8 cellular contexts compared by ENCODE assay signal in the genomic region with DNA sequence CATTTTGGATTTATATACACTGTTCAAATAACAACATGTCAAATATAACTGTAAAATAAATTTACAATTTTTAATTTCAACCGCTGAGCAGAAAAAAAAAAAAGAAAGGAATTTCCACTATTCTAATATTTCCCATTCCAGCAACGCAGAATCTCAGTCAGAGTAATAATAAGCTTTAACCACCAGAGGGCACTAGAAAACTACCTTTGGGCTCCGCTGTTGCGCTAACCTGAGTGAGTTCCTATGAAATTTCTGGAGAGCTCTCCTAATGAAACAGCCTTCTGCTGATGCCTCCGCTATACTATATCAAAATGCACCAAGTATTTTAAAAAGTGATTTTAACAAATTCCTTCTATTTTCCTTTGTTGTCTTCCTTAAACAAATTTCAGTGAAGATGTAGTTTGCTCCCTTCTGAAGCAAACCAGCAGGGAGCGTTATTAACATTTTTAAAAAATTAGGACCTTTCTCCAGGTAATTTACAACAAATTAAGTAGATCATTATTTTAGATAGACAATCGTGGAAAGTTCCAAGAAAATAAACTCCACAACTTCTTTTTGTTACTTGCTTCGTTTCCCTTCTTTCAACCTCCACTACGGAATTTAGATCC. TPM values are rescaled to one million over a fixed set of nuclear protein-coding genes. Genes with fewer than 3 reads are reported as not detected.
DNase-seq lines count a peak whose midpoint lies in the region; ATAC-seq, FAIRE-seq and TF ChIP-seq lines count a peak whose summit lies in the region.

No MANE protein-coding gene starts in this region.

- no peak for TF ChIP-seq POLR2A in prostate gland (IDR thresholded peaks at IDR 0.05)

- peak; percentile 41 to 61 (median 58) for TF ChIP-seq CTCF in prostate gland (IDR thresholded peaks at IDR 0.05)

- WGBS in prostate gland = 29% methylated on average over 9 of the region's 9 CpGs

- intact Hi-C loops in prostate gland (cut with DNase I) = no loop called here

- H3K27me3 ChIP-seq in prostate gland (replicated peaks; ENCODE audit: insufficient read depth) = no peaks in the 10 kb centered on the region

- no peaks in the 10 kb centered on the region for H3K36me3 ChIP-seq in prostate gland

- ATAC-seq in HG03175 (IDR thresholded peaks at IDR 0.05; ENCODE audit: unreplicated experiment) = peak; percentile 64

- no peak overlapping the region for H3K4me3 ChIP-seq in prostate gland

- H3K27ac ChIP-seq in prostate gland = no peak overlapping the region

- peak; percentile 91 for FAIRE-seq in GM19239 (lab: Jason Lieb, UNC)

- DNase-seq in DMS79 treated with DMSO at 0.1 percent for 48 hours (lab: John Stamatoyannopoulos, UW) = peak; percentile 57
- peak; percentile 37 for DNase-seq in GM19239 (ENCODE audit: insufficient read length, low spot score)
- DNase-seq in NCI-H345 treated with DMSO at 0.1 percent for 48 hours (lab: John Stamatoyannopoulos, UW; ENCODE audit: unreplicated experiment) = peak; percentile 65
- DNase-seq in activated CD8-positive, alpha-beta memory T cell treated with anti-CD3 and anti-CD28 coated beads, Interleukin-2, amount 50 U/mL, for 4 hours = peak; percentile 17
- peak; percentile 59 for DNase-seq in glomerular visceral epithelial cell (ENCODE audit: extremely low spot score)
- peak; percentile 17 for DNase-seq in prostate gland (ENCODE audit: low spot score)
- no peak for DNase-seq in UCSD-AML1 (lab: John Stamatoyannopoulos, UW; ENCODE audit: unreplicated experiment)

- H3K9me3 ChIP-seq in prostate gland = no peaks in the 10 kb centered on the region

- no peaks in the 10 kb centered on the region for H3K4me1 ChIP-seq in prostate gland (replicated peaks)

RNA-seq across cellular contexts. Expression of gene ERMN, which starts 23.0 kb away (rescaled TPM):
- total RNA-seq in prostate gland = under 1 TPM in 1 of 2 donors, not detected in 1; 0.17 TPM

RNA-seq across cellular contexts. Expression of gene GALNT5, which starts 45.1 kb away (rescaled TPM):
- total RNA-seq in prostate gland = 1 to 10 TPM; 2.0 to 2.6 TPM
